In the genomic region with DNA sequence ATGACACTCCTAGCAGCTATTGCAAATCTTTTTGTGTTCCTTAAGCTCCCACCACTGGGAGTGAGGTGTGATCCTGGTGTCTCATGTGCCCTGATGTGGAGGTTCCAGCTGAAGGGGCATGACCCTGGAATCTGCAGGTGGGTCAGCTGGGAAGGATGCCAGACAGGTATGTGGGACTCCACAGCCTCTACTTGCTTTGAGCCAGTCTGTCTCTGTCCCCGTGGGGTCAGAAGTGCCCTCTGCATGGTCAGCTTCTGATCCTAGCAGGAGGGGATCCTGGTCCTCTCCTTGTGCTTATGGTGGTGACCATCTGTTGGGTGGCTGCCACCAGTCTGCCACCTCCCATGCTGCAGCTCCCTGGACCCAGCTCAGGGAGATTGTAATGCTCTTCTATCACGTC, we compare ENCODE assay signal across 26 cellular contexts.
"Had no signal": no experiment of that assay in that cellular context is flagged by ENCODE, and none has a peak within 500 bp of the region (broad histone marks: within the 10 kb centered on the region; RNA-seq: fewer than 3 reads in every experiment).

No MANE protein-coding gene starts in this region.

- H3K9me3 Mint-ChIP-seq: neural crest cell had no signal

- H3K27ac ChIP-seq: left lung, lower lobe of right lung, parathyroid adenoma, psoas muscle, right lobe of liver, suprapubic skin, thoracic aorta, tibial artery, uterus had no signal

- H3K36me3 ChIP-seq: left lung, lower lobe of right lung, right lobe of liver, suprapubic skin, thoracic aorta, tibial artery, uterus had no signal

- H3K27me3 ChIP-seq: left lung, right lobe of liver, suprapubic skin, tibial artery, uterus had no signal

- H3K4me3 ChIP-seq: left lung, lower lobe of right lung, psoas muscle, right lobe of liver, smooth muscle cell, suprapubic skin, thoracic aorta, tibial artery, uterus had no signal

- H3K27ac Mint-ChIP-seq: stimulated activated naive CD8-positive, alpha-beta T cell treated with anti-CD3 and anti-CD28 coated beads, Interleukin-15, Interleukin-2, amounts not matched to agents 100 ng/mL and 50 ng/mL, for 24 hours had no signal

- ATAC-seq: left cardiac atrium; left lung; lower lobe of right lung; naive thymus-derived CD8-positive, alpha-beta T cell; psoas muscle had no signal

- H3K4me1 ChIP-seq: left lung, right lobe of liver, uterus had no signal

- H3K4me3 Mint-ChIP-seq: naive thymus-derived CD8-positive, alpha-beta T cell; nephron; neural crest cell; stimulated activated naive CD8-positive, alpha-beta T cell treated with anti-CD3 and anti-CD28 coated beads, Interleukin-15, Interleukin-2, amounts not matched to agents 100 ng/mL and 50 ng/mL, for 24 hours had no signal

- DNase-seq: hippocampal formation; kidney glomerular epithelial cell; left cardiac atrium; left lung; lower lobe of right lung; mammary epithelial cell; mesenchymal stem cell; naive thymus-derived CD8-positive, alpha-beta T cell; nucleus accumbens; psoas muscle; stimulated activated CD4-positive, alpha-beta T cell treated with anti-CD3 and anti-CD28 coated beads, Interleukin-1b, Interleukin-23, amount 100 ng/mL, for 48 hours; stimulated activated CD4-positive, alpha-beta T cell treated with anti-CD3 and anti-CD28 coated beads, Interleukin-2, amount 100 ng/mL, for 48 hours; stimulated activated CD4-positive, alpha-beta T cell treated with anti-CD3 and anti-CD28 coated beads, Interleukin-4, amount 100 ng/mL, for 4 hours; stimulated activated CD8-positive, alpha-beta memory T cell treated with anti-CD3 and anti-CD28 coated beads, Interleukin-4, amount 100 ng/mL, for 48 hours; stimulated activated naive CD4-positive, alpha-beta T cell; tibial artery; trophoblast cell; uterus had no signal

- H3K9me3 ChIP-seq: right lobe of liver, suprapubic skin, thoracic aorta, tibial artery, uterus had no signal
